22 cellular contexts compared by ENCODE assay signal in genomic region chr2:121015971-121016485, GRCh38.
DNase-seq lines count a peak whose midpoint lies in the region; ATAC-seq and TF ChIP-seq lines count a peak whose summit lies in the region.
"Had no signal": no experiment of that assay in that cellular context is flagged by ENCODE, and none has a peak within 500 bp of the region (broad histone marks: within the 10 kb centered on the region; RNA-seq: fewer than 3 reads in every experiment).

No MANE protein-coding gene starts in this region.

- CTCF ChIA-PET in Caco-2 (lab: Charles Lee), result interaction anchor here (0.8 to 1.0 kb wide), 2 partner anchors 10 to 20 kb away, joined by 3 to 4 read pairs; no protein-coding TSS in a partner anchor
- CTCF ChIA-PET in activated naive CD4-positive, alpha-beta T cell treated with anti-CD3 and anti-CD28 coated beads for 36 hours (lab: Charles Lee), result interaction anchor here (1.4 kb wide), 1 partner anchor 10 kb away, joined by 3 read pairs; no protein-coding TSS in a partner anchor

- no TSS peak for BruUV-seq in Caco-2 (replicated peaks; lab: Mats Ljungman, UMichigan)

- H3F3A ChIP-seq in GM23338 (replicated peaks; ENCODE audit: low read depth), result no peaks in the 10 kb centered on the region

- no peaks in the 10 kb centered on the region for H3K27me3 Mint-ChIP-seq in Caco-2 (ENCODE audit: insufficient read depth, unreplicated experiment)
- peaks cover 5% of the 10 kb centered on the region for H3K27me3 Mint-ChIP-seq in activated naive CD4-positive, alpha-beta T cell treated with anti-CD3 and anti-CD28 coated beads for 36 hours (ENCODE audit: low read depth)
- peaks cover 11% of the 10 kb centered on the region for H3K27me3 Mint-ChIP-seq in activated T-cell treated with anti-CD3 and anti-CD28 coated beads, Interleukin-2, amount 50 U/mL, for 24 hours
- H3K27me3 Mint-ChIP-seq in GM23338 (ENCODE audit: insufficient read depth, low read depth, poor library complexity), result peaks cover 22% of the 10 kb centered on the region

- intact Hi-C loops in Caco-2 (cut with micrococcal nuclease; ENCODE audit: unreplicated experiment) (loop anchor here (1.0 to 5.0 kb wide), 3 partner anchors 20 to 79 kb away; no protein-coding TSS in a partner anchor), left colon (cut with DNase I, micrococcal nuclease) (no loop called here), mucosa of descending colon (cut with DNase I, micrococcal nuclease) (no loop called here), sciatic nerve (cut with DNase I) (no loop called here)
- intact Hi-C loops in activated naive CD4-positive, alpha-beta T cell treated with anti-CD3 and anti-CD28 coated beads for 36 hours (cut with micrococcal nuclease), result no loop called here

- POLR2A ChIA-PET in Caco-2 (lab: Charles Lee), result interaction anchor here (1.1 to 1.2 kb wide), 2 partner anchors 20 to 59 kb away, joined by 3 to 6 read pairs; no protein-coding TSS in a partner anchor

- TF ChIP-seq CTCF in Caco-2 (IDR thresholded peaks at IDR 0.05; ENCODE audit: insufficient read depth in 1 of 2, low read depth in 1 of 2, low read length in 1 of 2, severe bottlenecking in 1 of 2, unreplicated experiment in 1 of 2) (no peak), mucosa of descending colon (IDR thresholded peaks at IDR 0.05) (no peak), GM23338 (conservative IDR thresholded peaks at IDR 0.05; ENCODE audit: low read depth in 2 of 2) (no peak)

- no peaks in the 10 kb centered on the region for H3K79me2 ChIP-seq in GM23338 (replicated peaks; ENCODE audit: insufficient read depth)

- H3K4me3 ChIP-seq in Caco-2 (ENCODE audit: low read depth, low read length), result no peak overlapping the region
- H3K4me3 ChIP-seq in mucosa of descending colon, result no peak overlapping the region
- H3K4me3 ChIP-seq in GM23338, result no peak overlapping the region
- H3K4me3 ChIP-seq: SJSA1 had no signal

- H3K27me3 ChIP-seq in Caco-2 (replicated peaks; ENCODE audit: control insufficient read depth, insufficient read depth, low read length) (no peaks in the 10 kb centered on the region), GM23338 (ENCODE audit: insufficient read depth) (peaks cover 21% of the 10 kb centered on the region)
- H3K27me3 ChIP-seq: SJSA1 had no signal

- H4K20me1 ChIP-seq in GM23338 (replicated peaks; ENCODE audit: insufficient read depth), result no peaks in the 10 kb centered on the region

- H3K9me3 ChIP-seq in Caco-2 (peaks cover 4% of the 10 kb centered on the region), mucosa of descending colon (no peaks in the 10 kb centered on the region)

- DNase-seq in Caco-2 (peak; percentile 65 to 75), SHP77 (lab: John Stamatoyannopoulos, UW) (peak; percentile 10 to 18), left colon (no peak), mucosa of descending colon (no peak), sciatic nerve (ENCODE audit: low spot score) (no peak), GM23338 (ENCODE audit: low spot score) (no peak)
- DNase-seq in activated naive CD4-positive, alpha-beta T cell treated with anti-CD3 and anti-CD28 coated beads for 36 hours, result no peak
- DNase-seq in activated T-cell treated with anti-CD3 and anti-CD28 coated beads, Interleukin-2, amount 50 U/mL, for 24 hours, result no peak
- DNase-seq: 8988T, ACHN, DMS153, NCI-H1048, NCI-H1417, NCI-H1694, NCI-H2029 treated with DMSO at 0.1 percent for 48 hours, NCI-H226, NCI-H524 treated with DMSO at 0.1 percent for 48 hours, NCI-H774, PC-3 had no signal

- H3K4me3 Mint-ChIP-seq in Caco-2 (ENCODE audit: unreplicated experiment) (peak overlapping the region; percentile 60), GM23338 (no peak overlapping the region)
- no peak overlapping the region for H3K4me3 Mint-ChIP-seq in activated naive CD4-positive, alpha-beta T cell treated with anti-CD3 and anti-CD28 coated beads for 36 hours
- H3K4me3 Mint-ChIP-seq in activated T-cell treated with anti-CD3 and anti-CD28 coated beads, Interleukin-2, amount 50 U/mL, for 24 hours, result no peak overlapping the region

- peaks cover 4% of the 10 kb centered on the region for H3K4me1 ChIP-seq in Caco-2
- H3K4me1 ChIP-seq in mucosa of descending colon (ENCODE audit: low read depth), result peaks cover 4% of the 10 kb centered on the region
- no peaks in the 10 kb centered on the region; the same call in 1 of the 2 replicates for H3K4me1 ChIP-seq in GM23338 (ENCODE audit: insufficient read depth)
- H3K4me1 ChIP-seq: SJSA1 had no signal

- ATAC-seq in left colon, result peak; percentile 44
- peak; percentile 37 for ATAC-seq in mucosa of descending colon
- no peak for ATAC-seq in sciatic nerve
- ATAC-seq in GM23338, result no peak
- ATAC-seq: HCT116, PC-3 had no signal

- H2AFZ ChIP-seq in GM23338, result no peak overlapping the region

- H3K27ac Mint-ChIP-seq in Caco-2 (ENCODE audit: unreplicated experiment) (peak overlapping the region; percentile 89), GM23338 (no peak overlapping the region)
- no peak overlapping the region for H3K27ac Mint-ChIP-seq in activated naive CD4-positive, alpha-beta T cell treated with anti-CD3 and anti-CD28 coated beads for 36 hours
- no peak overlapping the region for H3K27ac Mint-ChIP-seq in activated T-cell treated with anti-CD3 and anti-CD28 coated beads, Interleukin-2, amount 50 U/mL, for 24 hours

- H3K27ac ChIP-seq in GM23338 (ENCODE audit: low read depth), result no peak overlapping the region
- H3K27ac ChIP-seq: HL-60, SJSA1 had no signal

- H3K9me2 ChIP-seq in GM23338 (ENCODE audit: insufficient read depth), result no peaks in the 10 kb centered on the region

- peaks cover 19% of the 10 kb centered on the region for H3K9me3 Mint-ChIP-seq in Caco-2 (ENCODE audit: unreplicated experiment)
- H3K9me3 Mint-ChIP-seq in activated naive CD4-positive, alpha-beta T cell treated with anti-CD3 and anti-CD28 coated beads for 36 hours, result peaks cover under 1% of the 10 kb centered on the region
- H3K9me3 Mint-ChIP-seq in activated T-cell treated with anti-CD3 and anti-CD28 coated beads, Interleukin-2, amount 50 U/mL, for 24 hours, result no peaks in the 10 kb centered on the region
- H3K9me3 Mint-ChIP-seq in GM23338, result no peaks in the 10 kb centered on the region

- peaks cover 10% of the 10 kb centered on the region for H3K36me3 Mint-ChIP-seq in Caco-2 (ENCODE audit: insufficient read depth, unreplicated experiment)
- no peaks in the 10 kb centered on the region for H3K36me3 Mint-ChIP-seq in activated naive CD4-positive, alpha-beta T cell treated with anti-CD3 and anti-CD28 coated beads for 36 hours (ENCODE audit: low read depth)
- H3K36me3 Mint-ChIP-seq in activated T-cell treated with anti-CD3 and anti-CD28 coated beads, Interleukin-2, amount 50 U/mL, for 24 hours (ENCODE audit: low read depth), result no peaks in the 10 kb centered on the region
- no peaks in the 10 kb centered on the region for H3K36me3 Mint-ChIP-seq in GM23338 (ENCODE audit: low read depth)

- no peak overlapping the region for H3K4me2 ChIP-seq in GM23338

- peaks cover 22% of the 10 kb centered on the region for H3K4me1 Mint-ChIP-seq in Caco-2 (ENCODE audit: low read depth, unreplicated experiment)
- no peaks in the 10 kb centered on the region for H3K4me1 Mint-ChIP-seq in activated naive CD4-positive, alpha-beta T cell treated with anti-CD3 and anti-CD28 coated beads for 36 hours (ENCODE audit: low read depth)
- H3K4me1 Mint-ChIP-seq in activated T-cell treated with anti-CD3 and anti-CD28 coated beads, Interleukin-2, amount 50 U/mL, for 24 hours (ENCODE audit: low read depth), result no peaks in the 10 kb centered on the region
- peaks cover 13% of the 10 kb centered on the region for H3K4me1 Mint-ChIP-seq in GM23338

- H3K36me3 ChIP-seq in Caco-2 (ENCODE audit: control insufficient read depth, insufficient read depth, low read length) (no peaks in the 10 kb centered on the region), mucosa of descending colon (ENCODE audit: low read depth) (no peaks in the 10 kb centered on the region), GM23338 (ENCODE audit: insufficient read depth) (no peaks in the 10 kb centered on the region)
- H3K36me3 ChIP-seq: SJSA1 had no signal

TF ChIP-seq in GM23338, 12 proteins besides CTCF, POLR2A, EP300 and RAD21:
- TF ChIP-seq POLR2AphosphoS5 (IDR thresholded peaks at IDR 0.05; ENCODE audit: low read depth), result no peak

Comparison
In these comparisons a context has a peak if more than half of its experiments do, and no peak if none do; other contexts are left out.
1. DNase-seq: peak in Caco-2 (2 of 2) and SHP77 (2 of 2); none in left colon (0 of 2), mucosa of descending colon (0 of 3), activated naive CD4-positive, alpha-beta T cell treated with anti-CD3 and anti-CD28 coated beads for 36 hours (single experiment), sciatic nerve (single experiment), activated T-cell treated with anti-CD3 and anti-CD28 coated beads, Interleukin-2, amount 50 U/mL, for 24 hours (single experiment) and GM23338 (single experiment).
2. ATAC-seq: peak in left colon (single experiment) and mucosa of descending colon (single experiment); none in sciatic nerve (single experiment) and GM23338 (single experiment).